ENCODE assay signal across 8 cellular contexts in genomic region chr17:37147301-37147812, GRCh38.
A peak's percentile ranks its signal among the peaks of the same experiment; 100 is the strongest.
DNase-seq lines count a peak whose midpoint lies in the region; ATAC-seq and TF ChIP-seq lines count a peak whose summit lies in the region.

No MANE protein-coding gene starts in this region.

- H3K4me3 Mint-ChIP-seq in MCF 10A (ENCODE audit: unreplicated experiment) = no peak overlapping the region

- H3K27me3 Mint-ChIP-seq in MCF 10A (ENCODE audit: insufficient read depth, unreplicated experiment) = no peaks in the 10 kb centered on the region

- H3K36me3 ChIP-seq in breast epithelium (no peaks in the 10 kb centered on the region), HUES48 (ENCODE audit: control insufficient read depth, insufficient read depth, low read length) (peaks cover 19% of the 10 kb centered on the region), mesendoderm (ENCODE audit: control insufficient read depth, insufficient read depth, low read length) (peaks cover 2% of the 10 kb centered on the region), ascending aorta (no peaks in the 10 kb centered on the region)

- no peak overlapping the region for H3K4ac ChIP-seq in mesendoderm (ENCODE audit: low read depth, low read length)

- H3K9ac ChIP-seq in HUES48 (ENCODE audit: low read depth, low read length) = peak overlapping the region; percentile 26; the same call in 1 of the 2 replicates
- H3K9ac ChIP-seq in mesendoderm (ENCODE audit: low read length) = no peak overlapping the region

- no peak overlapping the region for H2AK5ac ChIP-seq in mesendoderm (ENCODE audit: low read length)

- H2BK5ac ChIP-seq in mesendoderm (ENCODE audit: low read length) = no peak overlapping the region

- POLR2A ChIA-PET in MCF 10A (lab: Yijun Ruan, JAX) = interaction anchor here (0.6 to 2.0 kb wide), 3 partner anchors 9 to 21 kb away, joined by 3 to 7 read pairs (median 4); no protein-coding TSS in a partner anchor

- H3K36me3 Mint-ChIP-seq in MCF 10A (ENCODE audit: insufficient read depth, unreplicated experiment) = peaks cover 65% of the 10 kb centered on the region

- intact Hi-C loops in MCF 10A (cut with micrococcal nuclease) (no loop called here), breast epithelium (cut with DNase I; ENCODE audit: low total_unique reads) (no loop called here), ascending aorta (cut with DNase I) (no loop called here)

- peak overlapping the region; percentile 24 for H3K27ac Mint-ChIP-seq in MCF 10A (ENCODE audit: low read depth, unreplicated experiment)

- TF ChIP-seq CTCF in MCF 10A (IDR thresholded peaks at IDR 0.05; ENCODE audit: unreplicated experiment) = no peak
- no peak for TF ChIP-seq CTCF in breast epithelium (IDR thresholded peaks at IDR 0.05)
- no peak for TF ChIP-seq CTCF in ascending aorta (IDR thresholded peaks at IDR 0.05)

- no peak overlapping the region for H3K18ac ChIP-seq in mesendoderm (ENCODE audit: low read length)

- no peaks in the 10 kb centered on the region for H3K27me3 ChIP-seq in breast epithelium
- no peaks in the 10 kb centered on the region for H3K27me3 ChIP-seq in HUES48 (ENCODE audit: control insufficient read depth, insufficient read depth, low read length)
- H3K27me3 ChIP-seq in mesendoderm (ENCODE audit: insufficient read depth, low read length, poor library complexity) = no peaks in the 10 kb centered on the region
- no peaks in the 10 kb centered on the region for H3K27me3 ChIP-seq in ascending aorta

- H3K4me3 ChIP-seq in breast epithelium (no peak overlapping the region), HUES48 (ENCODE audit: low read depth, low read length) (no peak overlapping the region), mesendoderm (ENCODE audit: low read length) (no peak overlapping the region), ascending aorta (no peak overlapping the region)

- H4K8ac ChIP-seq in mesendoderm (ENCODE audit: low read depth, low read length) = no peak overlapping the region

- H3K4me1 Mint-ChIP-seq in MCF 10A (ENCODE audit: insufficient read depth, unreplicated experiment) = peaks cover 8% of the 10 kb centered on the region

- no peak for ATAC-seq in GM21381 (IDR thresholded peaks at IDR 0.05; ENCODE audit: unreplicated experiment)

- no peak overlapping the region for H2BK120ac ChIP-seq in mesendoderm (ENCODE audit: low read depth, low read length)

- no peak overlapping the region for H3K4me2 ChIP-seq in mesendoderm (ENCODE audit: low read length)

- CTCF ChIA-PET in MCF 10A (lab: Yijun Ruan, JAX) = interaction anchor here (0.9 to 1.5 kb wide), 2 partner anchors 9 to 10 kb away, joined by 3 read pairs; no protein-coding TSS in a partner anchor

- no peaks in the 10 kb centered on the region for H3K79me1 ChIP-seq in mesendoderm (ENCODE audit: low read length)

- no peak overlapping the region for H4K5ac ChIP-seq in mesendoderm (ENCODE audit: low read length)

- H3K27ac ChIP-seq in breast epithelium = no peak overlapping the region
- H3K27ac ChIP-seq in HUES48 (ENCODE audit: low read depth, low read length) = peak overlapping the region; percentile 59
- no peak overlapping the region for H3K27ac ChIP-seq in mesendoderm (ENCODE audit: low read depth, low read length)
- H3K27ac ChIP-seq in ascending aorta = no peak overlapping the region

- no peak for TF ChIP-seq POLR2A in breast epithelium (IDR thresholded peaks at IDR 0.05)

- BruUV-seq in MCF 10A (replicated peaks; lab: Mats Ljungman, UMichigan) = no TSS peak

- H2BK15ac ChIP-seq in mesendoderm (replicated peaks; ENCODE audit: low read depth) = no peak overlapping the region

- peak; percentile 17 for DNase-seq in MCF 10A (ENCODE audit: unreplicated experiment)
- no peak for DNase-seq in breast epithelium (ENCODE audit: low spot score in 2 of 2)
- DNase-seq in dermis blood vessel endothelial cell = peak; percentile 70
- no peak for DNase-seq in mesendoderm
- DNase-seq in epidermal melanocyte (ENCODE audit: insufficient read length, low spot score) = no peak
- no peak for DNase-seq in ascending aorta (ENCODE audit: low spot score in 2 of 2)

- WGBS in mesendoderm (ENCODE audit: extremely low coverage, insufficient coverage, low lambda C conversion rate) = no CpG with 5 or more reads among the region's 4 CpGs

- no peaks in the 10 kb centered on the region for H3K4me1 ChIP-seq in breast epithelium
- H3K4me1 ChIP-seq in HUES48 (ENCODE audit: control insufficient read depth, insufficient read depth, low read length) = peaks cover 13% of the 10 kb centered on the region
- no peaks in the 10 kb centered on the region for H3K4me1 ChIP-seq in mesendoderm (ENCODE audit: control insufficient read depth, low read depth, low read length)
- H3K4me1 ChIP-seq in ascending aorta = no peaks in the 10 kb centered on the region

- H3K9me3 ChIP-seq in breast epithelium = no peaks in the 10 kb centered on the region
- no peaks in the 10 kb centered on the region for H3K9me3 ChIP-seq in HUES48 (ENCODE audit: control insufficient read depth, insufficient read depth, low read length)
- no peaks in the 10 kb centered on the region for H3K9me3 ChIP-seq in ascending aorta

- H3K79me2 ChIP-seq in mesendoderm (ENCODE audit: control insufficient read depth, insufficient read depth, low read length) = no peaks in the 10 kb centered on the region

- no peak overlapping the region for H3K56ac ChIP-seq in mesendoderm (ENCODE audit: low read length)

- H3K9me3 Mint-ChIP-seq in MCF 10A (ENCODE audit: unreplicated experiment) = no peaks in the 10 kb centered on the region

- no peak overlapping the region for H3K23ac ChIP-seq in mesendoderm (ENCODE audit: low read length)

Comparison
In these comparisons a context has a peak if more than half of its experiments do, and no peak if none do; other contexts are left out.
1. DNase-seq: peak in MCF 10A (single experiment) and dermis blood vessel endothelial cell (single experiment); none in breast epithelium (0 of 2), mesendoderm (single experiment), epidermal melanocyte (single experiment) and ascending aorta (0 of 2).